Comparison of ENCODE assay signal across 22 cellular contexts in the genomic region with DNA sequence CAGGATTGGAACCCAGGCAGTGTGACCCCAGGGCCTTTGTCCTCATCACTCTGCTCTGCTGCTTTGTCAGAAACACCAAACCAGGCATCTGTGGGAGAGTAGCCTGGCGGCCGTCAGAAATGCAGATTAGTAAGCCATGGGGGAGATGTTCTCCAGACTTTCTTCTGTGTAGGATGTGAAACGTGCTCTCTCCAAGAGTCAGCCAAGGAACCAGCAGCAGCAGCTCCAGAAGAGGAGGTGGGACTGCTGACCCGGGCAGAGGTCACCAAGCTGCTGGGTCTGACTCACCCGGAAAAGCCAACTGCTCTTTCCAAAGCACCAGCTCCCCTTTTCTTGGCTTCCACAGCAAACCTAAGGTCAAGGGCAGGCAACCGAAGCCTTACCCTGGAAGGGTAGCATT. TPM values are rescaled to one million over a fixed set of nuclear protein-coding genes. Genes with fewer than 3 reads are reported as not detected.
"Had no signal": no experiment of that assay in that cellular context is flagged by ENCODE, and none has a peak within 500 bp of the region (broad histone marks: within the 10 kb centered on the region; RNA-seq: fewer than 3 reads in every experiment).

No MANE protein-coding gene starts in this region.

- H3K27ac ChIP-seq: adrenal gland, breast epithelium, dorsolateral prefrontal cortex, ovary, prostate gland, thyroid gland had no signal

- ATAC-seq: activated CD4-positive, alpha-beta T cell treated with anti-CD3 and anti-CD28 coated beads for 36 hours; activated T-helper 17 cell treated with anti-CD3 and anti-CD28 coated beads, Interleukin-2, amount 50 U/mL, for 72 hours; left ventricle myocardium superior; natural killer cell treated with Interleukin-12 subunit alpha and Interleukin-12 subunit beta and Interleukin-15 and Interleukin-18, amount 100 ng/mL, for 72 hours had no signal

- H3K4me1 ChIP-seq: adrenal gland, breast epithelium, thyroid gland had no signal

- H3K4me3 ChIP-seq: adrenal gland, breast epithelium, dorsolateral prefrontal cortex, ovary, prostate gland, thyroid gland had no signal

- H3K36me3 ChIP-seq: adrenal gland, breast epithelium, ovary, prostate gland, thyroid gland had no signal

- H3K27me3 ChIP-seq: adrenal gland, breast epithelium, dorsolateral prefrontal cortex, ovary, thyroid gland had no signal

- H3K9me3 ChIP-seq: adrenal gland, breast epithelium, ovary, prostate gland, thyroid gland had no signal

- DNase-seq: activated B cell treated with CpG ODN at 0.5 μM for 24 hours; activated CD4-positive, alpha-beta T cell treated with anti-CD3 and anti-CD28 coated beads for 36 hours; activated CD4-positive, alpha-beta T cell treated with anti-CD3 and anti-CD28 coated beads, Interleukin-2, amount 50 U/mL, for 4 hours; activated CD8-positive, alpha-beta memory T cell treated with anti-CD3 and anti-CD28 coated beads for 24 hours; activated CD8-positive, alpha-beta memory T cell treated with anti-CD3 and anti-CD28 coated beads, Interleukin-2, amount 50 U/mL, for 4 hours; activated naive CD4-positive, alpha-beta T cell; activated T-cell treated with anti-CD3 and anti-CD28 coated beads, Interleukin-2, amount 50 U/mL, for 24 hours; adrenal gland; dorsolateral prefrontal cortex; endodermal cell; glutamatergic neuron; hippocampal formation; left ventricle myocardium superior; ovary; stimulated activated CD4-positive, alpha-beta T cell treated with anti-CD3 and anti-CD28 coated beads, Interleukin-4, amount 100 ng/mL, for 24 hours; stimulated activated naive CD4-positive, alpha-beta T cell treated with Interleukin-2 at 50 U/mL for 16 hours; T1000; thyroid gland had no signal

RNA-seq across cellular contexts. Expression of a gene that starts 14.4 kb away (rescaled TPM):
- total RNA-seq: activated B cell treated with CpG ODN at 0.5 μM for 24 hours; natural killer cell treated with Interleukin-12 subunit alpha and Interleukin-12 subunit beta and Interleukin-15 and Interleukin-18, amount 100 ng/mL, for 72 hours had no signal
